18 cellular contexts compared by ENCODE assay signal in genomic region chr7:137790828-137791227, GRCh38.
"Had no signal": no experiment of that assay in that cellular context is flagged by ENCODE, and none has a peak within 500 bp of the region (broad histone marks: within the 10 kb centered on the region; RNA-seq: fewer than 3 reads in every experiment).

No MANE protein-coding gene starts in this region.

- DNase-seq: activated CD4-positive, alpha-beta T cell treated with anti-CD3 and anti-CD28 coated beads for 36 hours; activated CD4-positive, alpha-beta T cell treated with anti-CD3 and anti-CD28 coated beads, Interleukin-2, amount 50 U/mL, for 48 hours; activated naive CD8-positive, alpha-beta T cell treated with anti-CD3 and anti-CD28 coated beads for 36 hours; activated T-cell treated with anti-CD3 and anti-CD28 coated beads for 4 hours; dorsolateral prefrontal cortex; hippocampal formation; left lung; midbrain; nucleus accumbens; posterior cingulate gyrus; SK-N-SH; stimulated activated naive CD8-positive, alpha-beta T cell treated with anti-CD3 and anti-CD28 coated beads, Interleukin-15, amount 100 ng/mL, for 72 hours; upper lobe of left lung had no signal

- H3K36me3 ChIP-seq: left lung, right atrium auricular region, suprapubic skin, upper lobe of left lung had no signal

- ATAC-seq: activated CD4-positive, alpha-beta T cell treated with anti-CD3 and anti-CD28 coated beads for 36 hours; esophagus mucosa; left lung; stimulated activated naive CD8-positive, alpha-beta T cell treated with anti-CD3 and anti-CD28 coated beads, Interleukin-15, amount 100 ng/mL, for 72 hours; WTC11 had no signal

- H3K27ac ChIP-seq: left lung, right atrium auricular region, skin epidermis, suprapubic skin, upper lobe of left lung had no signal

- H3K4me3 ChIP-seq: dorsolateral prefrontal cortex, left lung, right atrium auricular region, skin epidermis, suprapubic skin, upper lobe of left lung had no signal

- H3K27me3 ChIP-seq: dorsolateral prefrontal cortex, left lung, right atrium auricular region, suprapubic skin, upper lobe of left lung had no signal

- H3K4me1 ChIP-seq: left lung, right atrium auricular region, suprapubic skin, upper lobe of left lung had no signal

- H3K9me3 ChIP-seq: SK-N-SH, suprapubic skin, upper lobe of left lung had no signal
